In genomic region chr11:83816572-83817187, GRCh38 we compare ENCODE assay signal across 8 cellular contexts.
DNase-seq lines count a peak whose midpoint lies in the region; ATAC-seq and TF ChIP-seq lines count a peak whose summit lies in the region.

No MANE protein-coding gene starts in this region.

- no peak overlapping the region for H3K27ac Mint-ChIP-seq in mesothelial cell of epicardium
- H3K27ac Mint-ChIP-seq in activated naive CD8-positive, alpha-beta T cell treated with anti-CD3 and anti-CD28 coated beads, Interleukin-2, amount 50 U/mL, for 24 hours, result no peak overlapping the region

- no peaks in the 10 kb centered on the region for H3K36me3 ChIP-seq in GM06990 (ENCODE audit: control insufficient read depth, insufficient read depth, low read length)

- ATAC-seq in HG02852 (IDR thresholded peaks at IDR 0.05; ENCODE audit: unreplicated experiment) (no peak), GM18520 (IDR thresholded peaks at IDR 0.05; ENCODE audit: unreplicated experiment) (no peak)
- ATAC-seq in activated naive CD8-positive, alpha-beta T cell treated with anti-CD3 and anti-CD28 coated beads, Interleukin-2, amount 50 U/mL, for 24 hours, result no peak

- H3K27me3 ChIP-seq in GM06990 (replicated peaks; ENCODE audit: control insufficient read depth, insufficient read depth, low read length), result 0 out of 2 replicates have a peak, but pooled peaks cover 2% of the 10 kb centered on the region

- peaks cover 3% of the 10 kb centered on the region for H3K4me1 Mint-ChIP-seq in mesothelial cell of epicardium
- no peaks in the 10 kb centered on the region for H3K4me1 Mint-ChIP-seq in activated naive CD8-positive, alpha-beta T cell treated with anti-CD3 and anti-CD28 coated beads, Interleukin-2, amount 50 U/mL, for 24 hours

- H3K9me3 Mint-ChIP-seq in mesothelial cell of epicardium, result no peaks in the 10 kb centered on the region
- H3K9me3 Mint-ChIP-seq in activated naive CD8-positive, alpha-beta T cell treated with anti-CD3 and anti-CD28 coated beads, Interleukin-2, amount 50 U/mL, for 24 hours, result no peaks in the 10 kb centered on the region

- in situ Hi-C loops in astrocyte of the spinal cord (cut with HindIII; ENCODE audit: low sequenced_read_pairs), result no loop called here

- H3K4me3 Mint-ChIP-seq in mesothelial cell of epicardium, result no peak overlapping the region
- H3K4me3 Mint-ChIP-seq in activated naive CD8-positive, alpha-beta T cell treated with anti-CD3 and anti-CD28 coated beads, Interleukin-2, amount 50 U/mL, for 24 hours, result no peak overlapping the region

- DNase-seq in GM06990 (ENCODE audit: extremely low read depth, insufficient read length), result no peak
- peak; percentile 52 for DNase-seq in NAMALWA (ENCODE audit: low spot score)
- DNase-seq in astrocyte of the spinal cord (ENCODE audit: low read depth, low spot score), result peak; percentile 33
- DNase-seq in mesothelial cell of epicardium (ENCODE audit: low spot score in 2 of 2, unreplicated experiment in 2 of 2), result no peak
- no peak for DNase-seq in activated naive CD8-positive, alpha-beta T cell treated with anti-CD3 and anti-CD28 coated beads, Interleukin-2, amount 50 U/mL, for 24 hours
- no peak for DNase-seq in activated naive CD4-positive, alpha-beta T cell treated with Interleukin-2 at 50 U/mL for 16 hours

- TF ChIP-seq CTCF in GM06990 (IDR thresholded peaks at IDR 0.05; ENCODE audit: insufficient read depth, low read length, poor library complexity, severe bottlenecking) (peak; percentile 61), astrocyte of the spinal cord (IDR thresholded peaks at IDR 0.05; ENCODE audit: low read depth, low read length) (peak; percentile 56), mesothelial cell of epicardium (IDR thresholded peaks at IDR 0.05; ENCODE audit: unreplicated experiment) (peak; percentile 80)

- H3K36me3 Mint-ChIP-seq in mesothelial cell of epicardium, result no peaks in the 10 kb centered on the region
- no peaks in the 10 kb centered on the region for H3K36me3 Mint-ChIP-seq in activated naive CD8-positive, alpha-beta T cell treated with anti-CD3 and anti-CD28 coated beads, Interleukin-2, amount 50 U/mL, for 24 hours (ENCODE audit: low read depth)

- H3K4me3 ChIP-seq in GM06990 (replicated peaks; ENCODE audit: low read depth, low read length) (no peak overlapping the region), astrocyte of the spinal cord (ENCODE audit: low read depth, low read length) (no peak overlapping the region)

- no peaks in the 10 kb centered on the region for H3K27me3 Mint-ChIP-seq in mesothelial cell of epicardium (ENCODE audit: low read depth)
- H3K27me3 Mint-ChIP-seq in activated naive CD8-positive, alpha-beta T cell treated with anti-CD3 and anti-CD28 coated beads, Interleukin-2, amount 50 U/mL, for 24 hours, result peaks cover 2% of the 10 kb centered on the region

Comparison
In these comparisons a context has a peak if more than half of its experiments do, and no peak if none do; other contexts are left out.
1. DNase-seq: peak in NAMALWA (single experiment) and astrocyte of the spinal cord (single experiment); none in GM06990 (single experiment), mesothelial cell of epicardium (0 of 2), activated naive CD8-positive, alpha-beta T cell treated with anti-CD3 and anti-CD28 coated beads, Interleukin-2, amount 50 U/mL, for 24 hours (single experiment) and activated naive CD4-positive, alpha-beta T cell treated with Interleukin-2 at 50 U/mL for 16 hours (single experiment).
2. Peak in every context shown above with its lines, with median percentiles within 50 percentile points of each other: CTCF ChIP-seq.